23 cellular contexts compared by ENCODE assay signal in the genomic region with DNA sequence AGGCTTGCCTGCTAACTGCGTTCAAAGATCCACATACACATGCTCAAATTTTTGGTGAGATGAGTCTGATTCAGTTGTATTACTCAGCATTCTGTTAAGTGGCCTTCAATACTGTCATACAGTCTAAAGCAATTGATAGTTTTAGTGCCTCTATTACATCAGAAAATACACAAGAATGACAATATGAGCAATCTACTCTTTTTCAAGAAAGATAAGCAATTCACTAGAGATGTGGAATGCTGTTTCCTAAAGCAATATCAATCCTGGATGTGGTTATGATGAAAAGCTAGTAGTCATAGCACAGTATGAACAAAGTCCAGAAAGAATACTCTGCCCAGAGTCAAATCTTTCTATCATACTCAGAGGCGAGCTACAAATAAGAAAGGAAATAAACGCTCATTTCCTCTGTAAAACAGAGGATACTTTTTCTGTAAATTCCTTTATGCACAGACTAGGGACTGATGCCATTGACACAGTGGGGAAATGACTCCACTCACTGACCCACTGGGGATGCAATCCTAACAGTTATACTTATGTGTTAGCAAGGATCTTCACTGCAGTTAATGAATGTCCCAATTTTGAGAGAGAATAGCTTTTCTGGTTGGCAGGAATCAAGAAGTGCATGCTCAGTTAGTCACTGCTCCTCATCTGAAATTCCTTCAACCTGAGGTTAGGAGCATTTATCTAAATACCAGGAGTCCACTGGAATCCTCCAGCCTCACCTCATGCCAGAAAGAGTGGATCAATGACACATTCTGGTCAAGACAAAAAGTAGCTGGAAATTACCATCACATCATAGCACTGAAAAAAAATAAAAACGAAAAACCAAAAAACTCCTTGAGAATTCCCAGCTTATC.
DNase-seq lines count a peak whose midpoint lies in the region; FAIRE-seq and TF ChIP-seq lines count a peak whose summit lies in the region.
"Had no signal": no experiment of that assay in that cellular context is flagged by ENCODE, and none has a peak within 500 bp of the region (broad histone marks: within the 10 kb centered on the region; RNA-seq: fewer than 3 reads in every experiment).

No MANE protein-coding gene starts in this region.

- H3K36me3 Mint-ChIP-seq in chondrocyte (ENCODE audit: low read depth): no peaks in the 10 kb centered on the region
- H3K36me3 Mint-ChIP-seq: brain had no signal

- H2AFZ ChIP-seq in PC-9: no peak overlapping the region

- no peaks in the 10 kb centered on the region for H3K79me2 ChIP-seq in PC-9 (ENCODE audit: low read depth)

- H3K4me1 Mint-ChIP-seq in chondrocyte (ENCODE audit: low read depth): peaks cover 29% of the 10 kb centered on the region
- H3K4me1 Mint-ChIP-seq: nephron progenitor cell had no signal

- no peaks in the 10 kb centered on the region for H4K20me1 ChIP-seq in PC-9 (ENCODE audit: insufficient read depth)

- H3K9me2 ChIP-seq in PC-9 (ENCODE audit: insufficient read depth): no peaks in the 10 kb centered on the region

- no peak overlapping the region for H3K9ac ChIP-seq in kidney (ENCODE audit: low read length in 2 of 2)

- H3K9me3 ChIP-seq in PC-9 (ENCODE audit: insufficient read depth, low read depth) (no peaks in the 10 kb centered on the region), kidney (ENCODE audit: control insufficient read depth in 1 of 2, low read length in 2 of 2) (no peaks in the 10 kb centered on the region)
- H3K9me3 ChIP-seq: Caco-2, heart left ventricle, upper lobe of right lung had no signal

- CTCF ChIA-PET in PC-9 (lab: Charles Lee): no interaction called here

- TF ChIP-seq CTCF in chondrocyte (IDR thresholded peaks at IDR 0.05) (no peak), PC-9 (conservative IDR thresholded peaks at IDR 0.05) (no peak), kidney (IDR thresholded peaks at IDR 0.05; ENCODE audit: borderline replicate concordance, extremely low read depth, insufficient read depth) (no peak)

- H3K36me3 ChIP-seq in PC-9 (ENCODE audit: low read depth): no peaks in the 10 kb centered on the region
- H3K36me3 ChIP-seq in kidney (ENCODE audit: control insufficient read depth in 1 of 2, insufficient read depth in 2 of 2, low read length in 2 of 2): no peaks in the 10 kb centered on the region
- H3K36me3 ChIP-seq: heart left ventricle, upper lobe of right lung had no signal

- FAIRE-seq in kidney (lab: Jason Lieb, UNC): no peak
- FAIRE-seq: islet of Langerhans had no signal

- H3K27ac ChIP-seq in PC-9: no peak overlapping the region
- no peak overlapping the region for H3K27ac ChIP-seq in substantia nigra (ENCODE audit: low read depth, low read length, poor library complexity, severe bottlenecking)
- H3K27ac ChIP-seq in kidney (ENCODE audit: low read depth in 2 of 2, low read length in 2 of 2): no peak overlapping the region
- H3K27ac ChIP-seq: heart left ventricle, upper lobe of right lung had no signal

- intact Hi-C loops in PC-9 (cut with micrococcal nuclease; ENCODE audit: unreplicated experiment): loop anchor here (10.0 kb wide), 1 partner anchor 206 kb away; a partner anchor contains a TSS
- intact Hi-C loops in kidney (cut with DNase I): no loop called here

- no peak overlapping the region for H3K4me3 ChIP-seq in PC-9
- no peak overlapping the region for H3K4me3 ChIP-seq in kidney (ENCODE audit: low read length in 2 of 2)
- H3K4me3 ChIP-seq: heart left ventricle, upper lobe of right lung had no signal

- BruUV-seq in PC-9 (replicated peaks; lab: Mats Ljungman, UMichigan): no TSS peak

- H3K4me1 ChIP-seq in PC-9 (replicated peaks; ENCODE audit: insufficient read depth) (no peaks in the 10 kb centered on the region), kidney (ENCODE audit: control insufficient read depth in 1 of 2, insufficient read depth in 1 of 2, low read depth in 1 of 2, low read length in 2 of 2) (no peaks in the 10 kb centered on the region)
- H3K4me1 ChIP-seq: Caco-2, heart left ventricle, upper lobe of right lung had no signal

- H3K27me3 Mint-ChIP-seq in chondrocyte (ENCODE audit: low read depth): peaks cover 3% of the 10 kb centered on the region

- H3K9me3 Mint-ChIP-seq in chondrocyte (ENCODE audit: low read depth): no peaks in the 10 kb centered on the region
- H3K9me3 Mint-ChIP-seq: brain, nephron progenitor cell had no signal

- POLR2A ChIA-PET in PC-9 (lab: Charles Lee; ENCODE audit: unreplicated experiment): interaction anchor here (0.6 kb wide), 1 partner anchor 66 kb away, joined by 5 read pairs; no protein-coding TSS in a partner anchor

- DNase-seq in AG08396 (ENCODE audit: low spot score) (peak; percentile 50), HT1080 (ENCODE audit: low read depth) (peak; percentile 48), chondrocyte (ENCODE audit: low spot score) (no peak), non-pigmented ciliary epithelial cell (ENCODE audit: low read depth) (peak; percentile 51), PC-9 (no peak), substantia nigra (lab: John Stamatoyannopoulos, UW) (no peak), kidney (no peak), GM19240 (ENCODE audit: insufficient read length, low spot score) (no peak)
- DNase-seq: activated naive CD4-positive, alpha-beta T cell; activated T-cell treated with anti-CD3 and anti-CD28 coated beads for 4 hours; AML-193; Caco-2; GDM1; heart left ventricle; NCI-H1048; NCI-H2107; NCI-H774; nephron progenitor cell; retina; stimulated activated naive CD8-positive, alpha-beta T cell treated with anti-CD3 and anti-CD28 coated beads, Interleukin-15, Interleukin-2, amounts not matched to agents 100 U/mL and 50 U/mL, for 24 hours; upper lobe of right lung had no signal

- no peak overlapping the region for H3K4me3 Mint-ChIP-seq in chondrocyte (ENCODE audit: unreplicated experiment)
- H3K4me3 Mint-ChIP-seq: brain, nephron progenitor cell had no signal

- no peak overlapping the region for H3K4me2 ChIP-seq in PC-9

- H3K27ac Mint-ChIP-seq in chondrocyte (ENCODE audit: unreplicated experiment): peak overlapping the region; percentile 60
- H3K27ac Mint-ChIP-seq: brain, nephron progenitor cell had no signal

- no peaks in the 10 kb centered on the region for H3F3A ChIP-seq in PC-9 (ENCODE audit: insufficient read depth, low read depth)

- H3K27me3 ChIP-seq in PC-9 (ENCODE audit: insufficient read depth, low read depth): no peaks in the 10 kb centered on the region
- H3K27me3 ChIP-seq: heart left ventricle, upper lobe of right lung had no signal

Comparison
In these comparisons a context has a peak if more than half of its experiments do, and no peak if none do; other contexts are left out.
1. DNase-seq: peak in AG08396 (single experiment), HT1080 (single experiment) and non-pigmented ciliary epithelial cell (single experiment); none in chondrocyte (single experiment), PC-9 (0 of 2), substantia nigra (0 of 49), kidney (single experiment) and GM19240 (single experiment).